8 cellular contexts compared by ENCODE assay signal in genomic region chrX:130902446-130902782, GRCh38. TPM values are rescaled to one million over a fixed set of nuclear protein-coding genes. Genes with fewer than 3 reads are reported as not detected.
DNase-seq lines count a peak whose midpoint lies in the region; ATAC-seq and TF ChIP-seq lines count a peak whose summit lies in the region.

No MANE protein-coding gene starts in this region.

- H3K36me3 Mint-ChIP-seq in MCF 10A (ENCODE audit: insufficient read depth, unreplicated experiment): peaks cover 4% of the 10 kb centered on the region

- H3K9me3 Mint-ChIP-seq in MCF 10A (ENCODE audit: unreplicated experiment): no peaks in the 10 kb centered on the region

- H3K4me3 ChIP-seq in AG04449 (ENCODE audit: low read depth, low read length): peak overlapping the region; percentile 70
- H3K4me3 ChIP-seq in mononuclear cell (ENCODE audit: low read length): peak overlapping the region; percentile 68

- H3K9me3 ChIP-seq in mononuclear cell (ENCODE audit: low read depth, low read length): no peaks in the 10 kb centered on the region

- POLR2A ChIA-PET in AG04449 (lab: Yijun Ruan, JAX): no interaction called here
- POLR2A ChIA-PET in MCF 10A (lab: Yijun Ruan, JAX): interaction anchor here (0.5 to 1.8 kb wide), 5 partner anchors 22 to 350 kb away, joined by 3 to 7 read pairs (median 3); no protein-coding TSS in a partner anchor

- peaks cover 8% of the 10 kb centered on the region for H3K4me1 ChIP-seq in mononuclear cell (ENCODE audit: insufficient read depth, low read length)

- ATAC-seq in HG02943 (IDR thresholded peaks at IDR 0.05; ENCODE audit: low read depth, unreplicated experiment) (peak; percentile 3), HG02763 (IDR thresholded peaks at IDR 0.05; ENCODE audit: unreplicated experiment) (no peak), HG03039 (IDR thresholded peaks at IDR 0.05; ENCODE audit: unreplicated experiment) (no peak), HG02981 (IDR thresholded peaks at IDR 0.05; ENCODE audit: unreplicated experiment) (no peak)

- no peak for TF ChIP-seq CTCF in AG04449 (IDR thresholded peaks at IDR 0.05; ENCODE audit: insufficient read depth, low read length, missing control alignments)
- no peak for TF ChIP-seq CTCF in MCF 10A (IDR thresholded peaks at IDR 0.05; ENCODE audit: unreplicated experiment)

- H3K27ac Mint-ChIP-seq in MCF 10A (ENCODE audit: low read depth, unreplicated experiment): no peak overlapping the region

- H3K4me3 Mint-ChIP-seq in MCF 10A (ENCODE audit: unreplicated experiment): no peak overlapping the region

- intact Hi-C loops in MCF 10A (cut with micrococcal nuclease): loop anchor here (5.0 kb wide), 1 partner anchor 175 kb away; no protein-coding TSS in a partner anchor

- peaks cover 8% of the 10 kb centered on the region for H3K4me1 Mint-ChIP-seq in MCF 10A (ENCODE audit: insufficient read depth, unreplicated experiment)

- peaks cover 42% of the 10 kb centered on the region for H3K27me3 Mint-ChIP-seq in MCF 10A (ENCODE audit: insufficient read depth, unreplicated experiment)

- DNase-seq in AG04449 (ENCODE audit: low read depth, low spot score) (no peak), MCF 10A (ENCODE audit: unreplicated experiment) (no peak)
- no peak for DNase-seq in stimulated activated CD4-positive, alpha-beta T cell treated with anti-CD3 and anti-CD28 coated beads, Interleukin-4, amount 100 ng/mL, for 1 hour

- CTCF ChIA-PET in AG04449 (lab: Yijun Ruan, JAX): interaction anchor here (2.8 kb wide), 1 partner anchor 14 kb away, joined by 14 read pairs; no protein-coding TSS in a partner anchor
- CTCF ChIA-PET in MCF 10A (lab: Yijun Ruan, JAX): interaction anchor here (0.6 kb wide), 1 partner anchor 17 kb away, joined by 3 read pairs; no protein-coding TSS in a partner anchor

- TSS peak; percentile 52 for BruUV-seq in MCF 10A (replicated peaks; lab: Mats Ljungman, UMichigan)

- no peaks in the 10 kb centered on the region for H3K27me3 ChIP-seq in mononuclear cell (ENCODE audit: insufficient read depth, low read length)

RNA-seq across cellular contexts. Expression of gene ENOX2, which starts 0.6 kb away (rescaled TPM):
- total RNA-seq in MCF 10A (2022) (24.3 and 32.7 TPM in 2 replicates), mononuclear cell (6.1 TPM)
